In genomic region chr12:57133916-57134315, GRCh38 we compare ENCODE assay signal across 11 cellular contexts. TPM values are rescaled to one million over a fixed set of nuclear protein-coding genes. Genes with fewer than 3 reads are reported as not detected.
DNase-seq lines count a peak whose midpoint lies in the region; ATAC-seq and TF ChIP-seq lines count a peak whose summit lies in the region.
"Had no signal": no experiment of that assay in that cellular context is flagged by ENCODE, and none has a peak within 500 bp of the region (broad histone marks: within the 10 kb centered on the region; RNA-seq: fewer than 3 reads in every experiment).

No MANE protein-coding gene starts in this region.

- H4K20me1 ChIP-seq in H9 (ENCODE audit: control insufficient read depth, insufficient read depth, insufficient read length): no peaks in the 10 kb centered on the region

- no peak overlapping the region for H4K5ac ChIP-seq in H9 (ENCODE audit: insufficient read length, low read depth, low read length)

- H2BK120ac ChIP-seq in H9 (ENCODE audit: low read depth, low read length, poor library complexity, severe bottlenecking) (no peak overlapping the region), mesenchymal stem cell (ENCODE audit: low read depth, low read length) (no peak overlapping the region)

- H3K4me2 ChIP-seq in H9 (ENCODE audit: insufficient read depth, insufficient read length, low read length) (peak overlapping the region; percentile 13), mesenchymal stem cell (ENCODE audit: low read length, poor library complexity, severe bottlenecking) (no peak overlapping the region)

- no peak overlapping the region for H3K18ac ChIP-seq in H9 (ENCODE audit: insufficient read length, low read depth, low read length)
- peak overlapping the region; percentile 70 to 84 for H3K18ac ChIP-seq in mesenchymal stem cell (ENCODE audit: low read depth in 1 of 2, low read length in 2 of 2)

- no peak overlapping the region for H3K27ac ChIP-seq in H9 (ENCODE audit: insufficient read length, low read depth, low read length)
- peak overlapping the region in 58 of 59 donors; percentile 31 to 98 (median 84) for H3K27ac ChIP-seq in dorsolateral prefrontal cortex
- peak overlapping the region; percentile 47 for H3K27ac ChIP-seq in mesenchymal stem cell (ENCODE audit: low read length, poor library complexity, severe bottlenecking)
- peak overlapping the region; percentile 34 to 98 (median 96) for H3K27ac ChIP-seq in stomach

- H3K56ac ChIP-seq in H9 (ENCODE audit: insufficient read length, low read depth, low read length): no peak overlapping the region

- H4K91ac ChIP-seq in H9 (ENCODE audit: insufficient read length, low read depth, low read length) (no peak overlapping the region), mesenchymal stem cell (ENCODE audit: low read length) (peak overlapping the region; percentile 86)

- no peaks in the 10 kb centered on the region for H3K9me3 ChIP-seq in H9 (ENCODE audit: control insufficient read depth, low read depth, low read length)
- H3K9me3 ChIP-seq in mesenchymal stem cell (ENCODE audit: control insufficient read depth, low read length): no peaks in the 10 kb centered on the region
- H3K9me3 ChIP-seq in stomach: no peaks in the 10 kb centered on the region

- no peak for TF ChIP-seq POLR2A in stomach (IDR thresholded peaks at IDR 0.05)

- H2BK15ac ChIP-seq in H9 (ENCODE audit: low read depth, low read length) (no peak overlapping the region), mesenchymal stem cell (ENCODE audit: low read depth, poor library complexity, severe bottlenecking) (no peak overlapping the region)

- H3K79me1 ChIP-seq in H9 (ENCODE audit: insufficient read depth, low read depth, low read length, poor library complexity, severe bottlenecking): peaks cover 15% of the 10 kb centered on the region
- H3K79me1 ChIP-seq in mesenchymal stem cell (replicated peaks; ENCODE audit: low read length, poor library complexity, severe bottlenecking): peaks cover 20% of the 10 kb centered on the region

- peak overlapping the region; percentile 61 to 96 (median 94); a peak in 6 of 7 replicates for H3K27ac Mint-ChIP-seq in H9
- H3K27ac Mint-ChIP-seq: immature natural killer cell had no signal

- ATAC-seq in HG02759 (IDR thresholded peaks at IDR 0.05; ENCODE audit: unreplicated experiment): no peak
- no peak for ATAC-seq in HG03457 (IDR thresholded peaks at IDR 0.05; ENCODE audit: unreplicated experiment)
- no peak for ATAC-seq in HG03521 (IDR thresholded peaks at IDR 0.05; ENCODE audit: unreplicated experiment)

- intact Hi-C loops in dorsolateral prefrontal cortex (cut with DNase I) (no loop called here), stomach (cut with DNase I; ENCODE audit: low total_unique reads) (no loop called here)

- H2BK5ac ChIP-seq in H9 (ENCODE audit: insufficient read length, low read length) (no peak overlapping the region), mesenchymal stem cell (ENCODE audit: low read depth, low read length, poor library complexity, severe bottlenecking) (no peak overlapping the region)

- no peak overlapping the region for H2BK12ac ChIP-seq in H9 (ENCODE audit: insufficient read length, low read depth, low read length)
- H2BK12ac ChIP-seq in mesenchymal stem cell (ENCODE audit: low read length in 2 of 2): peak overlapping the region; percentile 37 to 87

- H3K4me1 Mint-ChIP-seq in H9: peaks cover 71 to 77% of the 10 kb centered on the region in 2 experiments

- TF ChIP-seq EP300 in stomach (IDR thresholded peaks at IDR 0.05): no peak

- H3K23ac ChIP-seq in H9 (ENCODE audit: insufficient read length, low read depth, low read length) (no peak overlapping the region), mesenchymal stem cell (ENCODE audit: low read length in 2 of 2) (no peak overlapping the region)

- H4K8ac ChIP-seq in H9 (replicated peaks; ENCODE audit: insufficient read length, low read depth, low read length) (no peak overlapping the region), mesenchymal stem cell (ENCODE audit: low read length) (peak overlapping the region; percentile 79)

- no peaks in the 10 kb centered on the region for H3K9me3 Mint-ChIP-seq in H9
- H3K9me3 Mint-ChIP-seq: immature natural killer cell had no signal

- H2AK5ac ChIP-seq in H9 (ENCODE audit: insufficient read length, low read length) (no peak overlapping the region), mesenchymal stem cell (ENCODE audit: low read length, severe bottlenecking) (peak overlapping the region; percentile 94)

- peak overlapping the region in 24 of 59 donors; percentile 5 to 92 (median 23) for H3K4me3 ChIP-seq in dorsolateral prefrontal cortex
- H3K4me3 ChIP-seq in mesenchymal stem cell (ENCODE audit: insufficient read depth in 1 of 2, low read depth in 1 of 2, low read length in 2 of 2): peak overlapping the region in 1 of 2 experiments; percentile 72
- peak overlapping the region in 1 of 4 donors; percentile 19 for H3K4me3 ChIP-seq in stomach

- peaks cover 28 to 49% of the 10 kb centered on the region in 2 experiments for H3K36me3 ChIP-seq in mesenchymal stem cell (ENCODE audit: control insufficient read depth in 1 of 2, insufficient read depth in 2 of 2, low read depth in 1 of 2, low read length in 2 of 2)
- peaks cover 0 to 18% (median 7%) of the 10 kb centered on the region in 4 donors for H3K36me3 ChIP-seq in stomach

- DNase-seq in H9 (no peak), dorsolateral prefrontal cortex (no peak), mesenchymal stem cell (no peak), stomach (no peak), mesenteric fat pad (ENCODE audit: low spot score) (no peak)
- DNase-seq: immature natural killer cell, retina had no signal

- H3K36me3 Mint-ChIP-seq in H9 (ENCODE audit: insufficient read depth in 1 of 3, low read depth in 3 of 3): peaks cover 0 to 20% (median 7%) of the 10 kb centered on the region in 3 experiments; a peak in 5 of 7 replicates
- H3K36me3 Mint-ChIP-seq: immature natural killer cell had no signal

- H3K4me1 ChIP-seq in H9 (ENCODE audit: insufficient read depth, low read length): peaks cover 31% of the 10 kb centered on the region
- H3K4me1 ChIP-seq in mesenchymal stem cell (ENCODE audit: control insufficient read depth, insufficient read depth, low read depth, low read length): peaks cover 45% of the 10 kb centered on the region
- peaks cover 45 to 99% (median 76%) of the 10 kb centered on the region in 4 donors for H3K4me1 ChIP-seq in stomach

- peak overlapping the region; percentile 60; the same call in 1 of the 2 replicates for H3K14ac ChIP-seq in H9 (ENCODE audit: insufficient read depth, low read length)
- H3K14ac ChIP-seq in mesenchymal stem cell (ENCODE audit: low read length in 2 of 2): peak overlapping the region in 1 of 2 experiments; percentile 82

- H3K79me2 ChIP-seq in H9 (ENCODE audit: insufficient read depth, low read length): peaks cover 26% of the 10 kb centered on the region; the same call in 1 of the 2 replicates

- H3K9ac ChIP-seq in H9 (ENCODE audit: extremely low read depth, insufficient read length, low read length) (no peak overlapping the region), mesenchymal stem cell (ENCODE audit: low read length) (peak overlapping the region; percentile 95)

- H3K23me2 ChIP-seq in H9 (ENCODE audit: insufficient read length, low read depth, low read length, poor library complexity, severe bottlenecking): peaks cover 3% of the 10 kb centered on the region

- no peaks in the 10 kb centered on the region for H3K27me3 Mint-ChIP-seq in H9 (ENCODE audit: low read depth)

- no peak for TF ChIP-seq CTCF in H9 (conservative IDR thresholded peaks at IDR 0.05)
- TF ChIP-seq CTCF in dorsolateral prefrontal cortex (IDR thresholded peaks at IDR 0.05 in 54 of 56, conservative IDR thresholded peaks at IDR 0.05 in 2 of 56; ENCODE audit: low read depth in 1 of 56, partially characterized antibody in 56 of 56): no peak
- no peak for TF ChIP-seq CTCF in stomach (IDR thresholded peaks at IDR 0.05)

- no peak overlapping the region for H2BK20ac ChIP-seq in H9 (ENCODE audit: low read depth, low read length, poor library complexity, severe bottlenecking)

- no CpG with 5 or more reads among the region's 6 CpGs for WGBS in H9 (ENCODE audit: extremely low coverage, insufficient read length, low lambda C conversion rate)
- WGBS in mesenchymal stem cell: 63% methylated on average over 6 of the region's 6 CpGs
- 35 to 71% (median 68%) methylated on average over 5 to 6 of the region's 6 CpGs for WGBS in stomach, 5 donors

- H3K27me3 ChIP-seq in H9 (ENCODE audit: insufficient read depth, low read length) (no peaks in the 10 kb centered on the region), dorsolateral prefrontal cortex (no peaks in the 10 kb centered on the region), mesenchymal stem cell (ENCODE audit: control insufficient read depth in 1 of 2, insufficient read depth in 1 of 2, low read length in 2 of 2) (no peaks in the 10 kb centered on the region), stomach (peaks cover 0 to 6% (median 0%) of the 10 kb centered on the region in 3 donors)

- H3K4ac ChIP-seq in H9 (ENCODE audit: low read depth, low read length): no peak overlapping the region
- no peak overlapping the region for H3K4ac ChIP-seq in mesenchymal stem cell (ENCODE audit: low read depth in 1 of 2, low read length in 2 of 2)

- H2AFZ ChIP-seq in H9 (ENCODE audit: low read length) (no peak overlapping the region), mesenchymal stem cell (ENCODE audit: low read depth, low read length) (no peak overlapping the region)

- H3K4me3 Mint-ChIP-seq in H9: peak overlapping the region in 1 of 2 experiments; percentile 28; a peak in 2 of 5 replicates
- H3K4me3 Mint-ChIP-seq: immature natural killer cell had no signal

- H3T11ph ChIP-seq in H9 (ENCODE audit: low read length): no peak overlapping the region

RNA-seq across cellular contexts. Expression of gene LRP1, which starts 5.6 kb away (rescaled TPM):
- total RNA-seq in H9 (2021): 98.4 and 115 TPM in 2 replicates
- 100 to 1,000 TPM; 152 to 428 (median 234) TPM for total RNA-seq in dorsolateral prefrontal cortex
- polyA plus RNA-seq in mesenchymal stem cell (2013, experiment 1 of 2): 68.9 TPM
- polyA plus RNA-seq in mesenchymal stem cell (2013, experiment 2 of 2): 57.9 TPM
- total RNA-seq in stomach: 100 to 1,000 TPM in 4 of 5 donors, 10 to 100 TPM in 1; 97.8 to 510 (median 129) TPM
- polyA plus RNA-seq in stomach: 10 to 100 TPM; 13.5 to 25.9 (median 13.6) TPM
- 954 TPM for total RNA-seq in mesenteric fat pad

RNA-seq across cellular contexts. Expression of gene LRP1-AS, which starts 13.5 kb away (rescaled TPM):
- total RNA-seq in H9 (2021): not detected in 2 replicates
- total RNA-seq in dorsolateral prefrontal cortex: under 1 TPM in 2 of 120 experiments, not detected in 118; 0.76 to 0.81 TPM
- not detected for polyA plus RNA-seq in mesenchymal stem cell (2013, experiment 1 of 2)
- polyA plus RNA-seq in mesenchymal stem cell (2013, experiment 2 of 2): not detected
- total RNA-seq in stomach: not detected
- not detected for polyA plus RNA-seq in stomach
- total RNA-seq in mesenteric fat pad: not detected
- total RNA-seq: RPMI7951 had no signal
- polyA plus RNA-seq: immature natural killer cell had no signal

RNA-seq across cellular contexts. Expression of gene STAT6, which starts 22.8 kb away (rescaled TPM):
- total RNA-seq in H9 (2021): 42.9 and 44.4 TPM in 2 replicates
- 10 to 100 TPM; 30.1 to 85.6 (median 49.8) TPM for total RNA-seq in dorsolateral prefrontal cortex
- 87.5 TPM for polyA plus RNA-seq in mesenchymal stem cell (2013, experiment 1 of 2)
- polyA plus RNA-seq in mesenchymal stem cell (2013, experiment 2 of 2): 89.4 TPM
- 100 to 1,000 TPM in 4 of 5 donors, 10 to 100 TPM in 1; 81.9 to 343 (median 209) TPM for total RNA-seq in stomach
- polyA plus RNA-seq in stomach: 100 to 1,000 TPM; 138 to 477 (median 147) TPM
- 164 TPM for total RNA-seq in mesenteric fat pad

RNA-seq across cellular contexts. Expression of gene NAB2, which starts 45.0 kb away (rescaled TPM):
- 67.8 and 68.1 TPM in 2 replicates for total RNA-seq in H9 (2021)
- 10 to 100 TPM; 15.3 to 64.0 (median 32.6) TPM for total RNA-seq in dorsolateral prefrontal cortex
- polyA plus RNA-seq in mesenchymal stem cell (2013, experiment 1 of 2): 28.9 TPM
- polyA plus RNA-seq in mesenchymal stem cell (2013, experiment 2 of 2): 27.0 TPM
- 10 to 100 TPM in 2 of 5 donors, 1 to 10 TPM in 2, not detected in 1; 1.7 to 12.1 (median 8.3) TPM for total RNA-seq in stomach
- 10 to 100 TPM; 14.1 to 16.6 (median 16.3) TPM for polyA plus RNA-seq in stomach
- total RNA-seq in mesenteric fat pad: 22.1 TPM

RNA-seq across cellular contexts. Expression of gene NEMP1, which starts 55.3 kb away (rescaled TPM):
- total RNA-seq in H9 (2021): 50.1 and 53.0 TPM in 2 replicates
- total RNA-seq in dorsolateral prefrontal cortex: 10 to 100 TPM in 52 of 120 experiments, 1 to 10 TPM in 68; 5.4 to 18.4 (median 9.6) TPM
- 6.2 TPM for polyA plus RNA-seq in mesenchymal stem cell (2013, experiment 1 of 2)
- 5.8 TPM for polyA plus RNA-seq in mesenchymal stem cell (2013, experiment 2 of 2)
- total RNA-seq in stomach: 10 to 100 TPM in 1 of 5 donors, 1 to 10 TPM in 4; 1.2 to 16.7 (median 2.7) TPM
- polyA plus RNA-seq in stomach: 1 to 10 TPM; 1.1 to 3.8 (median 2.2) TPM
- 8.6 TPM for total RNA-seq in mesenteric fat pad
